Comparison of ENCODE assay signal across 9 cellular contexts in genomic region chr15:22979069-22979698, GRCh38. TPM values are rescaled to one million over a fixed set of nuclear protein-coding genes. Genes with fewer than 3 reads are reported as not detected.
A peak's percentile ranks its signal among the peaks of the same experiment; 100 is the strongest.
DNase-seq lines count a peak whose midpoint lies in the region; ATAC-seq, FAIRE-seq and TF ChIP-seq lines count a peak whose summit lies in the region.
"Had no signal": no experiment of that assay in that cellular context is flagged by ENCODE, and none has a peak within 500 bp of the region (broad histone marks: within the 10 kb centered on the region; RNA-seq: fewer than 3 reads in every experiment).

No MANE protein-coding gene starts in this region.

- H3K4me3 ChIP-seq in LNCaP clone FGC (ENCODE audit: low read depth, low read length) (peak overlapping the region; percentile 84), thoracic aorta (peak overlapping the region; percentile 96)

- DNase-seq in GM10266 (ENCODE audit: extremely low spot score) (peak; percentile 66), LNCaP clone FGC (ENCODE audit: low read depth) (no peak), epidermal melanocyte (ENCODE audit: insufficient read length, low spot score) (peak; percentile 37), mucosa of gallbladder (ENCODE audit: low spot score) (peak; percentile 63), thoracic aorta (ENCODE audit: low spot score) (no peak), RCC 7860 (ENCODE audit: low spot score) (no peak)
- peak; percentile 11 for DNase-seq in activated CD4-positive, alpha-beta T cell treated with anti-CD3 and anti-CD28 coated beads, Interleukin-2, amount 50 U/mL, for 1 hour

- ATAC-seq in GM21825 (IDR thresholded peaks at IDR 0.05; ENCODE audit: unreplicated experiment), result peak; percentile 48
- no peak for ATAC-seq in thoracic aorta (ENCODE audit: insufficient number of reproducible peaks, low FRiP score, low read depth)

- no peak for FAIRE-seq in RCC 7860 (lab: Jason Lieb, UNC)
- FAIRE-seq: colon had no signal

- no peaks in the 10 kb centered on the region for H3K9me3 ChIP-seq in thoracic aorta

- H3K4me1 ChIP-seq in thoracic aorta (ENCODE audit: control insufficient read depth in 1 of 2, low read depth in 2 of 2), result peaks cover 4 to 18% of the 10 kb centered on the region in 2 donors

- peak overlapping the region; percentile 84 to 87 for H3K27ac ChIP-seq in thoracic aorta

- TF ChIP-seq CTCF in GM10266 (IDR thresholded peaks at IDR 0.05; ENCODE audit: control insufficient read depth, insufficient read depth, low read depth, missing control alignments), result no peak
- no peak for TF ChIP-seq CTCF in LNCaP clone FGC (IDR thresholded peaks at IDR 0.05; ENCODE audit: control insufficient read depth, extremely low read depth, insufficient read depth)
- no peak for TF ChIP-seq CTCF in thoracic aorta (IDR thresholded peaks at IDR 0.05)

- no peaks in the 10 kb centered on the region for H3K36me3 ChIP-seq in thoracic aorta

- H3K27me3 ChIP-seq in thoracic aorta (replicated peaks; ENCODE audit: insufficient read depth), result no peaks in the 10 kb centered on the region

RNA-seq across cellular contexts. Expression of gene CYFIP1, which starts 1.0 kb away (rescaled TPM):
- total RNA-seq in mucosa of gallbladder (127 TPM), thoracic aorta (100 to 1,000 TPM; 112 to 150 TPM)

Comparison
In these comparisons a context has a peak if more than half of its experiments do, and no peak if none do; other contexts are left out.
1. DNase-seq: peak in GM10266 (single experiment), activated CD4-positive, alpha-beta T cell treated with anti-CD3 and anti-CD28 coated beads, Interleukin-2, amount 50 U/mL, for 1 hour (single experiment), epidermal melanocyte (single experiment) and mucosa of gallbladder (single experiment); none in LNCaP clone FGC (single experiment), thoracic aorta (single experiment) and RCC 7860 (single experiment).